Comparison of ENCODE assay signal across 1 cellular context in genomic region chr20:64096535-64096934, GRCh38.
A peak's percentile ranks its signal among the peaks of the same experiment; 100 is the strongest.
TF ChIP-seq lines count a peak whose summit lies in the region.

No MANE protein-coding gene starts in this region.

TF ChIP-seq in HepG2, 621 proteins besides CTCF, POLR2A, EP300 and RAD21:
- no peak for TF ChIP-seq E2F2 (CRISPR knock-in tag; IDR thresholded peaks at IDR 0.05; ENCODE audit: borderline replicate concordance)
- no peak for TF ChIP-seq KDM3A (CRISPR knock-in tag; IDR thresholded peaks at IDR 0.05; ENCODE audit: low read depth)
- TF ChIP-seq CREB1 (IDR thresholded peaks at IDR 0.05) = peak; percentile 62
- no peak for TF ChIP-seq CREB1 (CRISPR knock-in tag; IDR thresholded peaks at IDR 0.05)
- no peak for TF ChIP-seq ONECUT2 (CRISPR knock-in tag; IDR thresholded peaks at IDR 0.05)
